In the genomic region with DNA sequence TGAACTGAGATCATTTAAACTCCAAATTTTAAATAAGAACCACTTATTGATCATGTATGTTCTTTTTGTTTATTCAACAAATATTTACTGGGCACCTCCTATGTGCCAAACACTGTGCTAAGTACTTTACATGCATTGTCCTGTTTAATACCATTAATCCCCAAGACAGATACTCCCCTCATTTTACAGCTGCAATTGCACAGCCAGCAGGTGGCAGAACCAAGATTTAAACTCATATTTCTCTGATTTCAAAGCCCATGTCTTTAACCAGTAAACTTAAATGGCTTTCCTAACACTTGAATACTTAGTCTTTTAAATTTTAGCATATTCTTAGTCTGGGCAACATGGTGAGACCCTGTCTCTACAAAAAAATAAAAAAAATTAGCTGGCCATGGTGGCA, we compare ENCODE assay signal across 8 cellular contexts. TPM values are rescaled to one million over a fixed set of nuclear protein-coding genes. Genes with fewer than 3 reads are reported as not detected.
DNase-seq lines count a peak whose midpoint lies in the region; ATAC-seq, FAIRE-seq and TF ChIP-seq lines count a peak whose summit lies in the region.

No MANE protein-coding gene starts in this region.

- no peak for ATAC-seq in GM19351 (IDR thresholded peaks at IDR 0.05; ENCODE audit: unreplicated experiment)

- no peaks in the 10 kb centered on the region for H3K9me3 Mint-ChIP-seq in astrocyte (ENCODE audit: unreplicated experiment)

- H3K79me2 ChIP-seq in Loucy (ENCODE audit: insufficient read depth, low read length), result no peaks in the 10 kb centered on the region
- no peaks in the 10 kb centered on the region for H3K79me2 ChIP-seq in astrocyte (ENCODE audit: insufficient read depth, low read length)

- H3K4me3 ChIP-seq in Loucy (ENCODE audit: low read length, poor library complexity, severe bottlenecking), result no peak overlapping the region
- H3K4me3 ChIP-seq in astrocyte (ENCODE audit: insufficient read depth, low read depth, low read length), result no peak overlapping the region
- no peak overlapping the region for H3K4me3 ChIP-seq in suprapubic skin

- H3K27ac ChIP-seq in astrocyte (ENCODE audit: low read depth, low read length) (no peak overlapping the region), suprapubic skin (no peak overlapping the region)

- H2AFZ ChIP-seq in Loucy (ENCODE audit: low read length) (no peak overlapping the region), astrocyte (ENCODE audit: low read depth, low read length) (no peak overlapping the region)

- H3K4me1 ChIP-seq in Loucy (ENCODE audit: insufficient read depth, low read length, poor library complexity, severe bottlenecking) (peaks cover 23% of the 10 kb centered on the region), astrocyte (ENCODE audit: insufficient read depth, low read length) (no peaks in the 10 kb centered on the region), suprapubic skin (peaks cover 5% of the 10 kb centered on the region)

- DNase-seq in DMS153 treated with DMSO at 0.1 percent for 48 hours (lab: John Stamatoyannopoulos, UW; ENCODE audit: unreplicated experiment), result peak; percentile 4
- no peak for DNase-seq in DMS153 (lab: John Stamatoyannopoulos, UW)
- no peak for DNase-seq in astrocyte (ENCODE audit: low read depth)
- peak; percentile 40 for DNase-seq in medulla oblongata (ENCODE audit: extremely low spot score)
- no peak for DNase-seq in SHP77 (lab: John Stamatoyannopoulos, UW)
- no peak for DNase-seq in suprapubic skin (ENCODE audit: low spot score in 2 of 2)

- TF ChIP-seq CTCF in Loucy (conservative IDR thresholded peaks at IDR 0.05; ENCODE audit: low read length) (peak; percentile 84), astrocyte (IDR thresholded peaks at IDR 0.05; ENCODE audit: insufficient read depth, low read depth, low read length) (peak; percentile 54), suprapubic skin (IDR thresholded peaks at IDR 0.05) (no peak)

- H3K9ac ChIP-seq in Loucy (ENCODE audit: low read depth, low read length, poor library complexity, severe bottlenecking) (no peak overlapping the region), astrocyte (ENCODE audit: low read length) (no peak overlapping the region)

- H3K27ac Mint-ChIP-seq in astrocyte (ENCODE audit: unreplicated experiment), result no peak overlapping the region

- H3F3A ChIP-seq in Loucy (ENCODE audit: low read depth), result no peaks in the 10 kb centered on the region

- H3K36me3 Mint-ChIP-seq in astrocyte (ENCODE audit: low read depth, unreplicated experiment), result peaks cover 2% of the 10 kb centered on the region

- no peak for TF ChIP-seq EP300 in suprapubic skin (IDR thresholded peaks at IDR 0.05)

- H3K9me3 ChIP-seq in Loucy (ENCODE audit: insufficient read depth, low read depth, low read length) (no peaks in the 10 kb centered on the region), astrocyte (ENCODE audit: insufficient read depth, low read depth, low read length) (no peaks in the 10 kb centered on the region), suprapubic skin (no peaks in the 10 kb centered on the region)

- no peaks in the 10 kb centered on the region for H3K4me1 Mint-ChIP-seq in astrocyte (ENCODE audit: low read depth, unreplicated experiment)

- TF ChIP-seq POLR2A in suprapubic skin (IDR thresholded peaks at IDR 0.05), result no peak

- H3K4me2 ChIP-seq in Loucy (ENCODE audit: low read depth, low read length, poor library complexity, severe bottlenecking), result no peak overlapping the region
- H3K4me2 ChIP-seq in astrocyte (ENCODE audit: low read length), result no peak overlapping the region

- H3K27me3 Mint-ChIP-seq in astrocyte (ENCODE audit: low read depth, unreplicated experiment), result no peaks in the 10 kb centered on the region

- H4K20me1 ChIP-seq in Loucy (ENCODE audit: insufficient read depth, low read length, poor library complexity, severe bottlenecking), result no peaks in the 10 kb centered on the region
- no peaks in the 10 kb centered on the region for H4K20me1 ChIP-seq in astrocyte (ENCODE audit: insufficient read depth, low read length)

- FAIRE-seq in astrocyte (lab: Jason Lieb, UNC), result peak; percentile 59

- no peaks in the 10 kb centered on the region for H3K9me2 ChIP-seq in Loucy (replicated peaks; ENCODE audit: low read depth, low read length)

- no peak overlapping the region for H3K4me3 Mint-ChIP-seq in astrocyte (ENCODE audit: unreplicated experiment)

- H3K36me3 ChIP-seq in Loucy (ENCODE audit: insufficient read depth, low read length) (no peaks in the 10 kb centered on the region), astrocyte (ENCODE audit: insufficient read depth, low read length) (peaks cover 3% of the 10 kb centered on the region), suprapubic skin (peaks cover 3% of the 10 kb centered on the region)

- H3K27me3 ChIP-seq in Loucy (ENCODE audit: insufficient read depth, low read length, poor library complexity, severe bottlenecking), result no peaks in the 10 kb centered on the region
- no peaks in the 10 kb centered on the region for H3K27me3 ChIP-seq in astrocyte (ENCODE audit: insufficient read depth, low read length)
- no peaks in the 10 kb centered on the region for H3K27me3 ChIP-seq in suprapubic skin

RNA-seq across cellular contexts. Expression of gene KIAA1958, which starts 43.4 kb away (rescaled TPM):
- total RNA-seq in astrocyte (10.4 and 12.0 TPM in 2 replicates), suprapubic skin (10 to 100 TPM; 10.2 to 18.3 (median 10.6) TPM)

Comparison
In these comparisons a context has a peak if more than half of its experiments do, and no peak if none do; other contexts are left out.
1. DNase-seq: peak in DMS153 treated with DMSO at 0.1 percent for 48 hours (single experiment) and medulla oblongata (single experiment); none in DMS153 (single experiment), astrocyte (single experiment), SHP77 (0 of 2) and suprapubic skin (0 of 2).
2. CTCF ChIP-seq: peak in Loucy (single experiment) and astrocyte (single experiment); none in suprapubic skin (0 of 2).